In the genomic region with DNA sequence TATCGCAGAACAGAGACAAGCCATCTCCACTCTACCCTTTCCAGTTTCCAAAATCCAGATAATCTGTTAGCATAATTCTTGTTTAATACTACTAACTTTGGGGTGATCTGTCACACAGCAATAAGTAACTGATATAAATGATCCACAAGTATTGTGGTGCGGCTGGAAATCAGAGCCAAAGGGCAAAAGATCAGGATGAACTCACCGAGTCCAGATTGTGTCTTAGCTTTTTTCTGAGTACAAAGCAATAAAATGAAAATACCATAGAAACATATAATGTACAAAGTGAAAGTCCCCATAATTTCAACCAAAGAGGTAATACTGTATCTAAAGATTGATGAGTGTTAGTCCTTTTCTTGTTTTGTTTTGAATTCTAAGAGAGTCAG, we compare ENCODE assay signal across 28 cellular contexts. TPM values are rescaled to one million over a fixed set of nuclear protein-coding genes. Genes with fewer than 3 reads are reported as not detected.
DNase-seq lines count a peak whose midpoint lies in the region; ATAC-seq and TF ChIP-seq lines count a peak whose summit lies in the region.
"Had no signal": no experiment of that assay in that cellular context is flagged by ENCODE, and none has a peak within 500 bp of the region (broad histone marks: within the 10 kb centered on the region; RNA-seq: fewer than 3 reads in every experiment).

No MANE protein-coding gene starts in this region.

- no peaks in the 10 kb centered on the region for H3K27me3 ChIP-seq in CD4-positive, alpha-beta T cell (ENCODE audit: control insufficient read depth, insufficient read depth, low read length)
- H3K27me3 ChIP-seq in mesenchymal stem cell (ENCODE audit: control insufficient read depth in 1 of 2, insufficient read depth in 1 of 2, low read length in 2 of 2) (no peaks in the 10 kb centered on the region), left ventricle myocardium inferior (ENCODE audit: low read depth) (no peaks in the 10 kb centered on the region)
- H3K27me3 ChIP-seq: BLaER1 treated with 17β-estradiol and CSF1 and Interleukin-3, amounts not matched to agents 10 nM and 100 nM; MG63; SJCRH30 had no signal

- no peak overlapping the region for H3K4me3 Mint-ChIP-seq in CD4-positive, alpha-beta T cell
- no peak overlapping the region for H3K4me3 Mint-ChIP-seq in T-helper 17 cell

- TF ChIP-seq CTCF in CD4-positive, alpha-beta T cell (IDR thresholded peaks at IDR 0.05), result no peak
- no peak for TF ChIP-seq CTCF in left ventricle myocardium inferior (IDR thresholded peaks at IDR 0.05; ENCODE audit: borderline replicate concordance)

- no peaks in the 10 kb centered on the region for H3K9me3 Mint-ChIP-seq in CD4-positive, alpha-beta T cell

- H2AK5ac ChIP-seq in mesenchymal stem cell (ENCODE audit: low read length, severe bottlenecking), result no peak overlapping the region

- no peak overlapping the region for H3K27ac ChIP-seq in CD4-positive, alpha-beta T cell (ENCODE audit: low read depth, low read length)
- H3K27ac ChIP-seq in mesenchymal stem cell (ENCODE audit: low read length, poor library complexity, severe bottlenecking) (no peak overlapping the region), left ventricle myocardium inferior (replicated peaks) (no peak overlapping the region)
- H3K27ac ChIP-seq: BLaER1 treated with 17β-estradiol and CSF1 and Interleukin-3, amounts not matched to agents 10 nM and 100 nM; GM23248; PC-9; SJCRH30 had no signal

- H3K4me3 ChIP-seq in mesenchymal stem cell (ENCODE audit: insufficient read depth in 1 of 2, low read depth in 1 of 2, low read length in 2 of 2) (no peak overlapping the region), left ventricle myocardium inferior (no peak overlapping the region)
- H3K4me3 ChIP-seq: BLaER1 treated with 17β-estradiol and CSF1 and Interleukin-3, amounts not matched to agents 10 nM and 100 nM; GM23248; MG63; PC-9; SJCRH30 had no signal

- H3K36me3 ChIP-seq in mesenchymal stem cell (ENCODE audit: control insufficient read depth in 1 of 2, insufficient read depth in 2 of 2, low read depth in 1 of 2, low read length in 2 of 2) (peaks cover 9 to 37% of the 10 kb centered on the region in 2 experiments), left ventricle myocardium inferior (peaks cover 27% of the 10 kb centered on the region)

- no peak overlapping the region for H3K4me2 ChIP-seq in mesenchymal stem cell (ENCODE audit: low read length, poor library complexity, severe bottlenecking)
- H3K4me2 ChIP-seq: BLaER1 treated with 17β-estradiol and CSF1 and Interleukin-3, amounts not matched to agents 10 nM and 100 nM; PC-9 had no signal

- WGBS in mesenchymal stem cell, result 100% methylated on average over 2 of the region's 3 CpGs

- H3K27ac Mint-ChIP-seq in CD4-positive, alpha-beta T cell, result peak overlapping the region; percentile 11
- peak overlapping the region; percentile 84 for H3K27ac Mint-ChIP-seq in T-helper 17 cell

- peaks cover 52% of the 10 kb centered on the region for H3K4me1 Mint-ChIP-seq in CD4-positive, alpha-beta T cell (ENCODE audit: low read depth)
- peaks cover 37% of the 10 kb centered on the region for H3K4me1 Mint-ChIP-seq in T-helper 17 cell

- POLR2A ChIA-PET in CD4-positive, alpha-beta T cell (lab: Charles Lee), result no interaction called here

- CTCF ChIA-PET in CD4-positive, alpha-beta T cell (lab: Charles Lee), result no interaction called here

- H3K9ac ChIP-seq in mesenchymal stem cell (ENCODE audit: low read length), result peak overlapping the region; percentile 4
- H3K9ac ChIP-seq: BLaER1 treated with 17β-estradiol and CSF1 and Interleukin-3, amounts not matched to agents 10 nM and 100 nM; GM23248 had no signal

- DNase-seq in CD4-positive, alpha-beta T cell, result no peak
- no peak for DNase-seq in T-helper 17 cell
- DNase-seq in kidney tubule cell (ENCODE audit: low spot score), result peak; percentile 22
- DNase-seq in mesenchymal stem cell, result no peak
- DNase-seq in left ventricle myocardium inferior, result no peak
- DNase-seq in NCI-H187 treated with DMSO at 0.1 percent for 48 hours (lab: John Stamatoyannopoulos, UW), result no peak
- DNase-seq in HK-2 (ENCODE audit: unreplicated experiment), result no peak
- no peak for DNase-seq in NCI-H748 (lab: John Stamatoyannopoulos, UW; ENCODE audit: unreplicated experiment)
- DNase-seq: AML-193; Calu3; DMS153; H7; IMR-90; KG1; MG63; NCI-H1105 treated with DMSO at 0.1 percent for 48 hours; NCI-H146; NCI-H2029; NCI-H446; NCI-H524 treated with DMSO at 0.1 percent for 48 hours; NCI-H82; NK-92 treated with Interleukin-12 subunit alpha and Interleukin-12 subunit beta, amount 100 ng/mL, for 24 hours; PC-9; SJCRH30 had no signal

- H3K9me3 ChIP-seq in CD4-positive, alpha-beta T cell (ENCODE audit: control insufficient read depth, low read length), result no peaks in the 10 kb centered on the region
- H3K9me3 ChIP-seq in T-helper 17 cell (ENCODE audit: control insufficient read depth, low read length, poor library complexity, severe bottlenecking) (no peaks in the 10 kb centered on the region), mesenchymal stem cell (ENCODE audit: control insufficient read depth, low read length) (no peaks in the 10 kb centered on the region), left ventricle myocardium inferior (replicated peaks) (no peaks in the 10 kb centered on the region)
- H3K9me3 ChIP-seq: BLaER1 treated with 17β-estradiol and CSF1 and Interleukin-3, amounts not matched to agents 10 nM and 100 nM; MG63; SJCRH30 had no signal

- H4K8ac ChIP-seq in mesenchymal stem cell (ENCODE audit: low read length), result no peak overlapping the region

- intact Hi-C loops in CD4-positive, alpha-beta T cell (cut with DNase I, micrococcal nuclease), result no loop called here
- intact Hi-C loops in left ventricle myocardium inferior (cut with micrococcal nuclease), result no loop called here

- no peak overlapping the region for H2AFZ ChIP-seq in mesenchymal stem cell (ENCODE audit: low read depth, low read length)
- H2AFZ ChIP-seq: GM23248, PC-9 had no signal

- H2BK12ac ChIP-seq in mesenchymal stem cell (ENCODE audit: low read length in 2 of 2), result no peak overlapping the region

- H2BK5ac ChIP-seq in mesenchymal stem cell (ENCODE audit: low read depth, low read length, poor library complexity, severe bottlenecking), result no peak overlapping the region

- H3K4me1 ChIP-seq in mesenchymal stem cell (ENCODE audit: control insufficient read depth, insufficient read depth, low read depth, low read length) (peaks cover 3% of the 10 kb centered on the region), left ventricle myocardium inferior (peaks cover 43% of the 10 kb centered on the region)

- peaks cover 64% of the 10 kb centered on the region for H3K36me3 Mint-ChIP-seq in CD4-positive, alpha-beta T cell (ENCODE audit: low read depth)
- H3K36me3 Mint-ChIP-seq in T-helper 17 cell (ENCODE audit: low read depth), result peaks cover 5% of the 10 kb centered on the region

- ATAC-seq in CD4-positive, alpha-beta T cell (ENCODE audit: poor library complexity), result no peak
- no peak for ATAC-seq in T-helper 17 cell
- ATAC-seq: Right ventricle myocardium inferior, SK-N-SH treated with all-trans-retinoic acid at 6 μM for 48 hours had no signal

- H3K27me3 Mint-ChIP-seq in CD4-positive, alpha-beta T cell, result no peaks in the 10 kb centered on the region
- no peaks in the 10 kb centered on the region for H3K27me3 Mint-ChIP-seq in T-helper 17 cell

- no peak overlapping the region for H4K91ac ChIP-seq in mesenchymal stem cell (ENCODE audit: low read length)

- no peak overlapping the region for H3K18ac ChIP-seq in mesenchymal stem cell (ENCODE audit: low read depth in 1 of 2, low read length in 2 of 2)

- peaks cover 18% of the 10 kb centered on the region for H3K79me1 ChIP-seq in mesenchymal stem cell (replicated peaks; ENCODE audit: low read length, poor library complexity, severe bottlenecking)

- no peak overlapping the region for H2BK120ac ChIP-seq in mesenchymal stem cell (ENCODE audit: low read depth, low read length)

- H3K23ac ChIP-seq in mesenchymal stem cell (ENCODE audit: low read length in 2 of 2), result no peak overlapping the region

- H3K14ac ChIP-seq in mesenchymal stem cell (ENCODE audit: low read length in 2 of 2), result no peak overlapping the region

- H3K4ac ChIP-seq in mesenchymal stem cell (ENCODE audit: low read depth in 1 of 2, low read length in 2 of 2), result no peak overlapping the region

- no peak overlapping the region for H2BK15ac ChIP-seq in mesenchymal stem cell (ENCODE audit: low read depth, poor library complexity, severe bottlenecking)

RNA-seq across cellular contexts. Expression of gene HECTD1, which starts 17.4 kb away (rescaled TPM):
- 100 to 1,000 TPM; 162 to 168 TPM for total RNA-seq in CD4-positive, alpha-beta T cell
- total RNA-seq in T-helper 17 cell (100 to 1,000 TPM; 170 to 181 TPM), left ventricle myocardium inferior (137 TPM)
- 44.7 TPM for polyA plus RNA-seq in mesenchymal stem cell (2013, experiment 1 of 2)
- polyA plus RNA-seq in mesenchymal stem cell (2013, experiment 2 of 2), result 42.1 TPM
